In genomic region chr11:121451178-121451981, GRCh38 we compare ENCODE assay signal across 8 cellular contexts. TPM values are rescaled to one million over a fixed set of nuclear protein-coding genes. Genes with fewer than 3 reads are reported as not detected.
A peak's percentile ranks its signal among the peaks of the same experiment; 100 is the strongest.
DNase-seq lines count a peak whose midpoint lies in the region; ATAC-seq and TF ChIP-seq lines count a peak whose summit lies in the region.

No MANE protein-coding gene starts in this region.

- H3K4me3 Mint-ChIP-seq in progenitor cell of endocrine pancreas (ENCODE audit: low read depth): peak overlapping the region; percentile 95

- H3K36me3 ChIP-seq in BE2C: peaks cover 3% of the 10 kb centered on the region; the same call in 1 of the 2 replicates
- no peaks in the 10 kb centered on the region for H3K36me3 ChIP-seq in HCT116 (ENCODE audit: control insufficient read depth in 1 of 2, insufficient read depth in 2 of 2, low read length in 2 of 2)
- no peaks in the 10 kb centered on the region for H3K36me3 ChIP-seq in esophagus muscularis mucosa

- no peak for ATAC-seq in HCT116
- no peak for ATAC-seq in HG03565 (IDR thresholded peaks at IDR 0.05; ENCODE audit: unreplicated experiment)
- ATAC-seq in GM18519 (IDR thresholded peaks at IDR 0.05; ENCODE audit: low FRiP score, unreplicated experiment): no peak

- H3K9me3 ChIP-seq in BE2C (no peaks in the 10 kb centered on the region), HCT116 (ENCODE audit: control insufficient read depth in 1 of 2, insufficient read depth in 1 of 2, low read depth in 1 of 2, low read length in 2 of 2) (no peaks in the 10 kb centered on the region), esophagus muscularis mucosa (no peaks in the 10 kb centered on the region)

- H3K9ac ChIP-seq in HCT116 (ENCODE audit: low read length): peak overlapping the region; percentile 64

- no peak for TF ChIP-seq CTCF in BE2C (IDR thresholded peaks at IDR 0.05; ENCODE audit: low read depth, low read length)
- TF ChIP-seq CTCF in HCT116 (IDR thresholded peaks at IDR 0.05 in 2 of 3, conservative IDR thresholded peaks at IDR 0.05 in 1 of 3; ENCODE audit: borderline replicate concordance in 1 of 3, insufficient read depth in 1 of 3, low read depth in 2 of 3, low read length in 2 of 3): no peak
- TF ChIP-seq CTCF in esophagus muscularis mucosa (IDR thresholded peaks at IDR 0.05): no peak
- TF ChIP-seq CTCF in progenitor cell of endocrine pancreas (IDR thresholded peaks at IDR 0.05; ENCODE audit: unreplicated experiment): no peak

- no peaks in the 10 kb centered on the region for H3K9me3 Mint-ChIP-seq in progenitor cell of endocrine pancreas (ENCODE audit: low read depth)

- H3K27ac Mint-ChIP-seq in progenitor cell of endocrine pancreas: peak overlapping the region; percentile 63

- intact Hi-C loops in HCT116 (cut with micrococcal nuclease) (no loop called here), esophagus muscularis mucosa (cut with DNase I) (loop anchor here (5.0 kb wide), 2 partner anchors 81 to 141 kb away; no protein-coding TSS in a partner anchor)

- H3K27me3 ChIP-seq in BE2C (no peaks in the 10 kb centered on the region), HCT116 (ENCODE audit: insufficient read depth, low read length) (no peaks in the 10 kb centered on the region), esophagus muscularis mucosa (peaks cover 0 to 13% (median 0%) of the 10 kb centered on the region in 4 donors)

- POLR2A ChIA-PET in HCT116 (lab: Charles Lee): interaction anchor here (1.1 kb wide), 1 partner anchor 15 kb away, joined by 3 read pairs; no protein-coding TSS in a partner anchor

- DNase-seq in BE2C (no peak), HCT116 (ENCODE audit: low read depth, low spot score) (no peak), esophagus muscularis mucosa (ENCODE audit: extremely low spot score) (no peak), progenitor cell of endocrine pancreas (ENCODE audit: low spot score, unreplicated experiment) (no peak), cerebellar cortex (ENCODE audit: low spot score) (no peak)
- DNase-seq in activated CD4-positive, CD25-positive, alpha-beta regulatory T cell (lab: John Stamatoyannopoulos, UW): peak in 3 of 4 experiments; percentile 13 to 46 (median 26)

- no peak for TF ChIP-seq POLR2A in HCT116 (IDR thresholded peaks at IDR 0.05; ENCODE audit: borderline replicate concordance, extremely low read depth, insufficient read depth, insufficient read length)
- no peak for TF ChIP-seq POLR2A in esophagus muscularis mucosa (IDR thresholded peaks at IDR 0.05; ENCODE audit: low read depth)

- H3K9me2 ChIP-seq in HCT116 (ENCODE audit: insufficient read depth): no peaks in the 10 kb centered on the region

- peaks cover 18% of the 10 kb centered on the region for H3K27me3 Mint-ChIP-seq in progenitor cell of endocrine pancreas

- no peaks in the 10 kb centered on the region for H3K36me3 Mint-ChIP-seq in progenitor cell of endocrine pancreas (ENCODE audit: insufficient read depth)

- no peaks in the 10 kb centered on the region for H3K79me2 ChIP-seq in HCT116 (ENCODE audit: insufficient read depth, low read length)

- H3K4me1 ChIP-seq in BE2C: peaks cover 11% of the 10 kb centered on the region
- peaks cover 8 to 16% of the 10 kb centered on the region in 2 experiments; a peak in 3 of 4 replicates for H3K4me1 ChIP-seq in HCT116 (ENCODE audit: control insufficient read depth in 1 of 2, insufficient read depth in 2 of 2, low read length in 2 of 2)
- peaks cover 4 to 28% (median 23%) of the 10 kb centered on the region in 4 donors for H3K4me1 ChIP-seq in esophagus muscularis mucosa

- no peak for TF ChIP-seq EP300 in esophagus muscularis mucosa (IDR thresholded peaks at IDR 0.05)

- H3K4me2 ChIP-seq in HCT116 (ENCODE audit: low read length): peak overlapping the region; percentile 92

- peaks cover 20% of the 10 kb centered on the region for H3K4me1 Mint-ChIP-seq in progenitor cell of endocrine pancreas (ENCODE audit: low read depth)

- CTCF ChIA-PET in HCT116 (lab: Charles Lee): interaction anchor here (0.5 to 1.3 kb wide), 3 partner anchors 10 to 42 kb away, joined by 3 to 4 read pairs (median 3); no protein-coding TSS in a partner anchor

- no peaks in the 10 kb centered on the region for H4K20me1 ChIP-seq in HCT116 (ENCODE audit: insufficient read depth)

- RAD21 ChIA-PET in HCT116 (lab: Charles Lee; ENCODE audit: low non-redundant PET in 1 of 2, low total read pairs in 2 of 2, uncharacterized antibody in 2 of 2, unreplicated experiment in 2 of 2): no interaction called here

- peak overlapping the region; percentile 73 for H2AFZ ChIP-seq in HCT116 (ENCODE audit: low read depth, low read length, poor library complexity, severe bottlenecking)

- peak overlapping the region; percentile 68; the same call in 1 of the 2 replicates for H3K27ac ChIP-seq in HCT116 (ENCODE audit: low read depth, low read length)
- peak overlapping the region; percentile 21 to 66 (median 50) for H3K27ac ChIP-seq in esophagus muscularis mucosa (replicated peaks in 1 of 4)

- no peak for TF ChIP-seq RAD21 in HCT116 (IDR thresholded peaks at IDR 0.05; ENCODE audit: low read depth)

- WGBS in esophagus muscularis mucosa: 41% methylated on average over 22 of the region's 22 CpGs

- H3K4me3 ChIP-seq in BE2C (ENCODE audit: low read depth, low read length): peak overlapping the region; percentile 98
- H3K4me3 ChIP-seq in HCT116 (replicated peaks in 1 of 2; ENCODE audit: low read depth in 1 of 2, low read length in 2 of 2): peak overlapping the region; percentile 69 to 87
- peak overlapping the region; percentile 78 to 90 (median 81) for H3K4me3 ChIP-seq in esophagus muscularis mucosa

- no TSS peak for BruUV-seq in HCT116 (replicated peaks; lab: Mats Ljungman, UMichigan)

TF ChIP-seq in HCT116, 20 proteins besides CTCF, POLR2A, EP300 and RAD21:
- TF ChIP-seq, protein P1, sequence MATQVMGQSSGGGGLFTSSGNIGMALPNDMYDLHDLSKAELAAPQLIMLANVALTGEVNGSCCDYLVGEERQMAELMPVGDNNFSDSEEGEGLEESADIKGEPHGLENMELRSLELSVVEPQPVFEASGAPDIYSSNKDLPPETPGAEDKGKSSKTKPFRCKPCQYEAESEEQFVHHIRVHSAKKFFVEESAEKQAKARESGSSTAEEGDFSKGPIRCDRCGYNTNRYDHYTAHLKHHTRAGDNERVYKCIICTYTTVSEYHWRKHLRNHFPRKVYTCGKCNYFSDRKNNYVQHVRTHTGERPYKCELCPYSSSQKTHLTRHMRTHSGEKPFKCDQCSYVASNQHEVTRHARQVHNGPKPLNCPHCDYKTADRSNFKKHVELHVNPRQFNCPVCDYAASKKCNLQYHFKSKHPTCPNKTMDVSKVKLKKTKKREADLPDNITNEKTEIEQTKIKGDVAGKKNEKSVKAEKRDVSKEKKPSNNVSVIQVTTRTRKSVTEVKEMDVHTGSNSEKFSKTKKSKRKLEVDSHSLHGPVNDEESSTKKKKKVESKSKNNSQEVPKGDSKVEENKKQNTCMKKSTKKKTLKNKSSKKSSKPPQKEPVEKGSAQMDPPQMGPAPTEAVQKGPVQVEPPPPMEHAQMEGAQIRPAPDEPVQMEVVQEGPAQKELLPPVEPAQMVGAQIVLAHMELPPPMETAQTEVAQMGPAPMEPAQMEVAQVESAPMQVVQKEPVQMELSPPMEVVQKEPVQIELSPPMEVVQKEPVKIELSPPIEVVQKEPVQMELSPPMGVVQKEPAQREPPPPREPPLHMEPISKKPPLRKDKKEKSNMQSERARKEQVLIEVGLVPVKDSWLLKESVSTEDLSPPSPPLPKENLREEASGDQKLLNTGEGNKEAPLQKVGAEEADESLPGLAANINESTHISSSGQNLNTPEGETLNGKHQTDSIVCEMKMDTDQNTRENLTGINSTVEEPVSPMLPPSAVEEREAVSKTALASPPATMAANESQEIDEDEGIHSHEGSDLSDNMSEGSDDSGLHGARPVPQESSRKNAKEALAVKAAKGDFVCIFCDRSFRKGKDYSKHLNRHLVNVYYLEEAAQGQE (IDR thresholded peaks at IDR 0.05; ENCODE audit: low read depth): no peak
- TF ChIP-seq ELF1 (IDR thresholded peaks at IDR 0.05; ENCODE audit: borderline replicate concordance, low read depth) (no peak), TCF7L2 (IDR thresholded peaks at IDR 0.05; ENCODE audit: borderline replicate concordance, extremely low read depth, insufficient read depth, insufficient read length) (no peak), POLR2AphosphoS5 (IDR thresholded peaks at IDR 0.05; ENCODE audit: low read depth, low read length) (no peak), EZH2 (IDR thresholded peaks at IDR 0.05) (no peak), CEBPB (IDR thresholded peaks at IDR 0.05; ENCODE audit: low read depth) (no peak), SP1 (IDR thresholded peaks at IDR 0.05; ENCODE audit: low read depth) (no peak), MAX (IDR thresholded peaks at IDR 0.05) (no peak), ATF3 (IDR thresholded peaks at IDR 0.05) (no peak), SIN3A (IDR thresholded peaks at IDR 0.05; ENCODE audit: low read depth) (no peak)

RNA-seq across cellular contexts. Expression of gene SORL1, which starts 0.7 kb away (rescaled TPM):
- 10.1 TPM for polyA plus RNA-seq in BE2C (2012; ENCODE audit: insufficient read depth, insufficient read length, low read depth)
- total RNA-seq in HCT116 (2021; ENCODE audit: unreplicated experiment): 17.4 TPM
- polyA plus RNA-seq in HCT116 (2012): 9.2 and 9.5 TPM in 2 replicates
- 10 to 100 TPM in 1 of 4 donors, 1 to 10 TPM in 3; 3.0 to 12.3 (median 8.1) TPM for total RNA-seq in esophagus muscularis mucosa
- 30.9 and 31.8 TPM in 2 replicates for total RNA-seq in progenitor cell of endocrine pancreas

Comparison
In these comparisons a context has a peak if more than half of its experiments do, and no peak if none do; other contexts are left out.
1. DNase-seq: peak in activated CD4-positive, CD25-positive, alpha-beta regulatory T cell (3 of 4); none in BE2C (single experiment), HCT116 (single experiment), esophagus muscularis mucosa (single experiment), progenitor cell of endocrine pancreas (single experiment) and cerebellar cortex (single experiment).
2. Peak in every context shown above with its lines, with median percentiles within 50 percentile points of each other: H3K4me3 ChIP-seq.